ENCODE assay signal across 1 cellular context in genomic region chr2:75481041-75481836, GRCh38.
A peak's percentile ranks its signal among the peaks of the same experiment; 100 is the strongest.
TF ChIP-seq lines count a peak whose summit lies in the region.

No MANE protein-coding gene starts in this region.

TF ChIP-seq in HepG2, 621 proteins besides CTCF, POLR2A, EP300 and RAD21 (continued from another document and continues in another):
- TF ChIP-seq PBX3 (CRISPR knock-in tag; IDR thresholded peaks at IDR 0.05; ENCODE audit: borderline replicate concordance) (no peak), SP140L (CRISPR knock-in tag; IDR thresholded peaks at IDR 0.05; ENCODE audit: borderline replicate concordance) (peak; percentile 28; the same call in 1 of the 2 replicates), ERF (CRISPR knock-in tag; IDR thresholded peaks at IDR 0.05) (peak; percentile 92), ZEB1 (IDR thresholded peaks at IDR 0.05; ENCODE audit: insufficient replicate concordance, low read depth) (no peak), PTBP1 (IDR thresholded peaks at IDR 0.05; ENCODE audit: low read depth, low read length, poor library complexity, severe bottlenecking) (no peak), THAP11 (CRISPR knock-in tag; IDR thresholded peaks at IDR 0.05) (peak; percentile 33; the same call in 1 of the 2 replicates), CBX1 (IDR thresholded peaks at IDR 0.05; ENCODE audit: low read depth) (no peak), DBP (CRISPR knock-in tag; IDR thresholded peaks at IDR 0.05; ENCODE audit: not compliant biosample characterization) (no peak), NFRKB (IDR thresholded peaks at IDR 0.05) (no peak), NAIF1 (CRISPR knock-in tag; IDR thresholded peaks at IDR 0.05; ENCODE audit: borderline replicate concordance) (peak; percentile 45; the same call in 1 of the 2 replicates), ZNF24 (IDR thresholded peaks at IDR 0.05) (no peak), XBP1 (CRISPR knock-in tag; IDR thresholded peaks at IDR 0.05) (no peak), ZMYM2 (CRISPR knock-in tag; IDR thresholded peaks at IDR 0.05) (0 out of 2 replicates have a peak, but pooled peaks have one; percentile 31), GPN1 (CRISPR knock-in tag; IDR thresholded peaks at IDR 0.05; ENCODE audit: borderline replicate concordance) (no peak), HBP1 (CRISPR knock-in tag; IDR thresholded peaks at IDR 0.05; ENCODE audit: low read depth) (no peak), ZNF326 (CRISPR knock-in tag; IDR thresholded peaks at IDR 0.05; ENCODE audit: borderline replicate concordance) (no peak), ZNF572 (CRISPR knock-in tag; IDR thresholded peaks at IDR 0.05) (no peak), KLF9 (CRISPR knock-in tag; IDR thresholded peaks at IDR 0.05; ENCODE audit: low read depth) (no peak; the same call in 1 of the 2 replicates), THYN1 (CRISPR knock-in tag; IDR thresholded peaks at IDR 0.05; ENCODE audit: borderline replicate concordance, low read depth) (no peak), DNMT3B (CRISPR knock-in tag; conservative IDR thresholded peaks at IDR 0.05) (peak; percentile 78; the same call in 1 of the 2 replicates), TEAD2 (CRISPR knock-in tag; IDR thresholded peaks at IDR 0.05) (no peak), ZNF510 (CRISPR knock-in tag; IDR thresholded peaks at IDR 0.05; ENCODE audit: low read depth) (no peak), ZNF674 (CRISPR knock-in tag; IDR thresholded peaks at IDR 0.05; ENCODE audit: low read depth) (0 out of 2 replicates have a peak, but pooled peaks have one; percentile 39), GATAD1 (CRISPR knock-in tag; IDR thresholded peaks at IDR 0.05) (peak; percentile 64; the same call in 1 of the 2 replicates), ZFP1 (CRISPR knock-in tag; IDR thresholded peaks at IDR 0.05) (peak; percentile 96), ZNF777 (CRISPR knock-in tag; IDR thresholded peaks at IDR 0.05) (no peak), ZNF230 (CRISPR knock-in tag; IDR thresholded peaks at IDR 0.05) (no peak), ZNF570 (CRISPR knock-in tag; IDR thresholded peaks at IDR 0.05; ENCODE audit: borderline replicate concordance) (no peak), HNRNPH1 (optimal IDR thresholded peaks at IDR 0.05; ENCODE audit: low read depth, low read length) (no peak), ZNF460 (CRISPR knock-in tag; IDR thresholded peaks at IDR 0.05; ENCODE audit: borderline replicate concordance) (no peak), ZBTB20 (CRISPR knock-in tag; IDR thresholded peaks at IDR 0.05; ENCODE audit: borderline replicate concordance, low read depth) (peak; percentile 92), NFKB2 (CRISPR knock-in tag; IDR thresholded peaks at IDR 0.05; ENCODE audit: borderline replicate concordance) (no peak), GTF2F1 (IDR thresholded peaks at IDR 0.05; ENCODE audit: low read length) (no peak), KDM2A (CRISPR knock-in tag; IDR thresholded peaks at IDR 0.05; ENCODE audit: borderline replicate concordance, low read depth) (no peak), ZNF251 (CRISPR knock-in tag; IDR thresholded peaks at IDR 0.05) (no peak), HOXD1 (CRISPR knock-in tag; IDR thresholded peaks at IDR 0.05) (peak; percentile 90), WIZ (CRISPR knock-in tag; IDR thresholded peaks at IDR 0.05) (no peak), KMT2B (CRISPR knock-in tag; IDR thresholded peaks at IDR 0.05) (peak; percentile 54; the same call in 1 of the 2 replicates), ZNF816 (CRISPR knock-in tag; IDR thresholded peaks at IDR 0.05; ENCODE audit: borderline replicate concordance) (peak; percentile 85; the same call in 1 of the 2 replicates), ZFP62 (CRISPR knock-in tag; IDR thresholded peaks at IDR 0.05) (no peak), IRF9 (CRISPR knock-in tag; IDR thresholded peaks at IDR 0.05; ENCODE audit: borderline replicate concordance) (no peak)
- TF ChIP-seq, protein P1, sequence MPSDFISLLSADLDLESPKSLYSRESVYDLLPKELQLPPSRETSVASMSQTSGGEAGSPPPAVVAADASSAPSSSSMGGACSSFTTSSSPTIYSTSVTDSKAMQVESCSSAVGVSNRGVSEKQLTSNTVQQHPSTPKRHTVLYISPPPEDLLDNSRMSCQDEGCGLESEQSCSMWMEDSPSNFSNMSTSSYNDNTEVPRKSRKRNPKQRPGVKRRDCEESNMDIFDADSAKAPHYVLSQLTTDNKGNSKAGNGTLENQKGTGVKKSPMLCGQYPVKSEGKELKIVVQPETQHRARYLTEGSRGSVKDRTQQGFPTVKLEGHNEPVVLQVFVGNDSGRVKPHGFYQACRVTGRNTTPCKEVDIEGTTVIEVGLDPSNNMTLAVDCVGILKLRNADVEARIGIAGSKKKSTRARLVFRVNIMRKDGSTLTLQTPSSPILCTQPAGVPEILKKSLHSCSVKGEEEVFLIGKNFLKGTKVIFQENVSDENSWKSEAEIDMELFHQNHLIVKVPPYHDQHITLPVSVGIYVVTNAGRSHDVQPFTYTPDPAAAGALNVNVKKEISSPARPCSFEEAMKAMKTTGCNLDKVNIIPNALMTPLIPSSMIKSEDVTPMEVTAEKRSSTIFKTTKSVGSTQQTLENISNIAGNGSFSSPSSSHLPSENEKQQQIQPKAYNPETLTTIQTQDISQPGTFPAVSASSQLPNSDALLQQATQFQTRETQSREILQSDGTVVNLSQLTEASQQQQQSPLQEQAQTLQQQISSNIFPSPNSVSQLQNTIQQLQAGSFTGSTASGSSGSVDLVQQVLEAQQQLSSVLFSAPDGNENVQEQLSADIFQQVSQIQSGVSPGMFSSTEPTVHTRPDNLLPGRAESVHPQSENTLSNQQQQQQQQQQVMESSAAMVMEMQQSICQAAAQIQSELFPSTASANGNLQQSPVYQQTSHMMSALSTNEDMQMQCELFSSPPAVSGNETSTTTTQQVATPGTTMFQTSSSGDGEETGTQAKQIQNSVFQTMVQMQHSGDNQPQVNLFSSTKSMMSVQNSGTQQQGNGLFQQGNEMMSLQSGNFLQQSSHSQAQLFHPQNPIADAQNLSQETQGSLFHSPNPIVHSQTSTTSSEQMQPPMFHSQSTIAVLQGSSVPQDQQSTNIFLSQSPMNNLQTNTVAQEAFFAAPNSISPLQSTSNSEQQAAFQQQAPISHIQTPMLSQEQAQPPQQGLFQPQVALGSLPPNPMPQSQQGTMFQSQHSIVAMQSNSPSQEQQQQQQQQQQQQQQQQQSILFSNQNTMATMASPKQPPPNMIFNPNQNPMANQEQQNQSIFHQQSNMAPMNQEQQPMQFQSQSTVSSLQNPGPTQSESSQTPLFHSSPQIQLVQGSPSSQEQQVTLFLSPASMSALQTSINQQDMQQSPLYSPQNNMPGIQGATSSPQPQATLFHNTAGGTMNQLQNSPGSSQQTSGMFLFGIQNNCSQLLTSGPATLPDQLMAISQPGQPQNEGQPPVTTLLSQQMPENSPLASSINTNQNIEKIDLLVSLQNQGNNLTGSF (CRISPR knock-in tag; IDR thresholded peaks at IDR 0.05): no peak
- TF ChIP-seq, protein P2, sequence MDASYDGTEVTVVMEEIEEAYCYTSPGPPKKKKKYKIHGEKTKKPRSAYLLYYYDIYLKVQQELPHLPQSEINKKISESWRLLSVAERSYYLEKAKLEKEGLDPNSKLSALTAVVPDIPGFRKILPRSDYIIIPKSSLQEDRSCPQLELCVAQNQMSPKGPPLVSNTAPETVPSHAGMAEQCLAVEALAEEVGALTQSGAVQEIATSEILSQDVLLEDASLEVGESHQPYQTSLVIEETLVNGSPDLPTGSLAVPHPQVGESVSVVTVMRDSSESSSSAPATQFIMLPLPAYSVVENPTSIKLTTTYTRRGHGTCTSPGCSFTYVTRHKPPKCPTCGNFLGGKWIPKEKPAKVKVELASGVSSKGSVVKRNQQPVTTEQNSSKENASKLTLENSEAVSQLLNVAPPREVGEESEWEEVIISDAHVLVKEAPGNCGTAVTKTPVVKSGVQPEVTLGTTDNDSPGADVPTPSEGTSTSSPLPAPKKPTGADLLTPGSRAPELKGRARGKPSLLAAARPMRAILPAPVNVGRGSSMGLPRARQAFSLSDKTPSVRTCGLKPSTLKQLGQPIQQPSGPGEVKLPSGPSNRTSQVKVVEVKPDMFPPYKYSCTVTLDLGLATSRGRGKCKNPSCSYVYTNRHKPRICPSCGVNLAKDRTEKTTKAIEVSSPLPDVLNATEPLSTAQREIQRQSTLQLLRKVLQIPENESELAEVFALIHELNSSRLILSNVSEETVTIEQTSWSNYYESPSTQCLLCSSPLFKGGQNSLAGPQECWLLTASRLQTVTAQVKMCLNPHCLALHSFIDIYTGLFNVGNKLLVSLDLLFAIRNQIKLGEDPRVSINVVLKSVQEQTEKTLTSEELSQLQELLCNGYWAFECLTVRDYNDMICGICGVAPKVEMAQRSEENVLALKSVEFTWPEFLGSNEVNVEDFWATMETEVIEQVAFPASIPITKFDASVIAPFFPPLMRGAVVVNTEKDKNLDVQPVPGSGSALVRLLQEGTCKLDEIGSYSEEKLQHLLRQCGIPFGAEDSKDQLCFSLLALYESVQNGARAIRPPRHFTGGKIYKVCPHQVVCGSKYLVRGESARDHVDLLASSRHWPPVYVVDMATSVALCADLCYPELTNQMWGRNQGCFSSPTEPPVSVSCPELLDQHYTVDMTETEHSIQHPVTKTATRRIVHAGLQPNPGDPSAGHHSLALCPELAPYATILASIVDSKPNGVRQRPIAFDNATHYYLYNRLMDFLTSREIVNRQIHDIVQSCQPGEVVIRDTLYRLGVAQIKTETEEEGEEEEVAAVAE (CRISPR knock-in tag; IDR thresholded peaks at IDR 0.05; ENCODE audit: borderline replicate concordance): peak; percentile 70; the same call in 1 of the 2 replicates
- TF ChIP-seq, protein P3, sequence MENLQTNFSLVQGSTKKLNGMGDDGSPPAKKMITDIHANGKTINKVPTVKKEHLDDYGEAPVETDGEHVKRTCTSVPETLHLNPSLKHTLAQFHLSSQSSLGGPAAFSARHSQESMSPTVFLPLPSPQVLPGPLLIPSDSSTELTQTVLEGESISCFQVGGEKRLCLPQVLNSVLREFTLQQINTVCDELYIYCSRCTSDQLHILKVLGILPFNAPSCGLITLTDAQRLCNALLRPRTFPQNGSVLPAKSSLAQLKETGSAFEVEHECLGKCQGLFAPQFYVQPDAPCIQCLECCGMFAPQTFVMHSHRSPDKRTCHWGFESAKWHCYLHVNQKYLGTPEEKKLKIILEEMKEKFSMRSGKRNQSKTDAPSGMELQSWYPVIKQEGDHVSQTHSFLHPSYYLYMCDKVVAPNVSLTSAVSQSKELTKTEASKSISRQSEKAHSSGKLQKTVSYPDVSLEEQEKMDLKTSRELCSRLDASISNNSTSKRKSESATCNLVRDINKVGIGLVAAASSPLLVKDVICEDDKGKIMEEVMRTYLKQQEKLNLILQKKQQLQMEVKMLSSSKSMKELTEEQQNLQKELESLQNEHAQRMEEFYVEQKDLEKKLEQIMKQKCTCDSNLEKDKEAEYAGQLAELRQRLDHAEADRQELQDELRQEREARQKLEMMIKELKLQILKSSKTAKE (CRISPR knock-in tag; IDR thresholded peaks at IDR 0.05; ENCODE audit: borderline replicate concordance): peak; percentile 80; the same call in 1 of the 2 replicates
- TF ChIP-seq, protein P4, sequence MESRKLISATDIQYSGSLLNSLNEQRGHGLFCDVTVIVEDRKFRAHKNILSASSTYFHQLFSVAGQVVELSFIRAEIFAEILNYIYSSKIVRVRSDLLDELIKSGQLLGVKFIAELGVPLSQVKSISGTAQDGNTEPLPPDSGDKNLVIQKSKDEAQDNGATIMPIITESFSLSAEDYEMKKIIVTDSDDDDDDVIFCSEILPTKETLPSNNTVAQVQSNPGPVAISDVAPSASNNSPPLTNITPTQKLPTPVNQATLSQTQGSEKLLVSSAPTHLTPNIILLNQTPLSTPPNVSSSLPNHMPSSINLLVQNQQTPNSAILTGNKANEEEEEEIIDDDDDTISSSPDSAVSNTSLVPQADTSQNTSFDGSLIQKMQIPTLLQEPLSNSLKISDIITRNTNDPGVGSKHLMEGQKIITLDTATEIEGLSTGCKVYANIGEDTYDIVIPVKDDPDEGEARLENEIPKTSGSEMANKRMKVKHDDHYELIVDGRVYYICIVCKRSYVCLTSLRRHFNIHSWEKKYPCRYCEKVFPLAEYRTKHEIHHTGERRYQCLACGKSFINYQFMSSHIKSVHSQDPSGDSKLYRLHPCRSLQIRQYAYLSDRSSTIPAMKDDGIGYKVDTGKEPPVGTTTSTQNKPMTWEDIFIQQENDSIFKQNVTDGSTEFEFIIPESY (CRISPR knock-in tag; IDR thresholded peaks at IDR 0.05): no peak; the same call in 1 of the 2 replicates
- TF ChIP-seq, protein P5, sequence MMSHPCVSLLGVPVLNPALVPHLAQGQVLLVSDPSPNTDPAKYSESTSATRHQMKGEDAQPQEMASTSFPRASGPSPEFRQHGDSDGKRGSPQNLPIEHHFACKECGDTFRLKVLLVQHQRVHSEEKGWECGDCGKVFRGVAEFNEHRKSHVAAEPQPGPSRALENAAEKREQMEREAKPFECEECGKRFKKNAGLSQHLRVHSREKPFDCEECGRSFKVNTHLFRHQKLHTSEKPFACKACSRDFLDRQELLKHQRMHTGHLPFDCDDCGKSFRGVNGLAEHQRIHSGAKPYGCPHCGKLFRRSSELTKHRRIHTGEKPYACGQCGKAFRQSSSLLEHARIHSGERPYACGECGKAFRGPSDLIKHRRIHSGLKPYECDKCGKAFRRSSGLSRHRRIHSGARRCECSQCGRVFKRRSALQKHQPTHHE (CRISPR knock-in tag; IDR thresholded peaks at IDR 0.05; ENCODE audit: borderline replicate concordance): no peak
